8 cellular contexts compared by ENCODE assay signal in genomic region chr12:70367268-70368141, GRCh38. TPM values are rescaled to one million over a fixed set of nuclear protein-coding genes. Genes with fewer than 3 reads are reported as not detected.
A peak's percentile ranks its signal among the peaks of the same experiment; 100 is the strongest.
DNase-seq lines count a peak whose midpoint lies in the region; ATAC-seq, FAIRE-seq and TF ChIP-seq lines count a peak whose summit lies in the region.

No MANE protein-coding gene starts in this region.

- TF ChIP-seq CTCF in A549 (IDR thresholded peaks at IDR 0.05): no peak
- TF ChIP-seq CTCF in astrocyte of the cerebellum (IDR thresholded peaks at IDR 0.05; ENCODE audit: low read depth, low read length, missing control alignments): no peak

- CTCF ChIA-PET in A549 (lab: Yijun Ruan, JAX): no interaction called here

- TF ChIP-seq EP300 in A549 (IDR thresholded peaks at IDR 0.05): no peak

- FAIRE-seq in A549 (lab: Jason Lieb, UNC): no peak
- no peak for FAIRE-seq in GM12891 (lab: Jason Lieb, UNC)

- H3K27ac ChIP-seq in A549 (no peak overlapping the region), layer of hippocampus (ENCODE audit: low read depth, low read length) (peak overlapping the region; percentile 81), substantia nigra (ENCODE audit: low read depth, low read length, poor library complexity, severe bottlenecking) (peak overlapping the region; percentile 84)

- in situ Hi-C loops in astrocyte of the cerebellum (cut with HindIII; ENCODE audit: low sequenced_read_pairs): loop anchor here (25.0 kb wide), 1 partner anchor 480 kb away; no protein-coding TSS in a partner anchor

- TF ChIP-seq POLR2A in A549 (IDR thresholded peaks at IDR 0.05; ENCODE audit: low read length): no peak
- TF ChIP-seq POLR2A in GM12891 (IDR thresholded peaks at IDR 0.05; ENCODE audit: low read depth, low read length): no peak

- no peak for TF ChIP-seq RAD21 in A549 (conservative IDR thresholded peaks at IDR 0.05 in 1 of 2, IDR thresholded peaks at IDR 0.05 in 1 of 2)

- WGBS in A549 (ENCODE audit: missing lambda C conversion rate): 59% methylated on average over 16 of the region's 19 CpGs

- H3K36me3 ChIP-seq in H7 (replicated peaks; ENCODE audit: control insufficient read depth, insufficient read depth, low read length): no peaks in the 10 kb centered on the region

- DNase-seq in A549 (ENCODE audit: low read depth in 1 of 2, low spot score in 1 of 2) (no peak), H7 (peak; percentile 41), astrocyte of the cerebellum (ENCODE audit: low read depth) (no peak), substantia nigra (lab: John Stamatoyannopoulos, UW) (peak in 11 of 49 donors; percentile 13 to 68 (median 20)), activated gamma-delta T cell treated with Interleukin-2 at 50 U/mL for 16 hours (no peak), RPMI8226 (no peak), GM12891 (ENCODE audit: insufficient read length, low spot score) (no peak)

- no peaks in the 10 kb centered on the region for H3K9me3 ChIP-seq in A549

- H3K4me2 ChIP-seq in A549: peak overlapping the region; percentile 100

- POLR2A ChIA-PET in A549 (lab: Yijun Ruan, JAX): no interaction called here

- H3K4me3 ChIP-seq in A549 (peak overlapping the region; percentile 79; the same call in 2 of the 3 replicates), H7 (ENCODE audit: insufficient read depth, low read depth, low read length) (peak overlapping the region; percentile 89), astrocyte of the cerebellum (ENCODE audit: low read depth, low read length) (peak overlapping the region; percentile 64)

- no peak for ATAC-seq in A549

- peaks cover 12% of the 10 kb centered on the region; the same call in 2 of the 3 replicates for H3K4me1 ChIP-seq in A549

- H3K27me3 ChIP-seq in H7 (ENCODE audit: control insufficient read depth, insufficient read depth, low read length) (no peaks in the 10 kb centered on the region), layer of hippocampus (ENCODE audit: control insufficient read depth, insufficient read depth, low read length) (no peaks in the 10 kb centered on the region)

TF ChIP-seq in A549, 52 proteins besides CTCF, POLR2A, EP300 and RAD21 (continues in another document):
- TF ChIP-seq, protein P1, sequence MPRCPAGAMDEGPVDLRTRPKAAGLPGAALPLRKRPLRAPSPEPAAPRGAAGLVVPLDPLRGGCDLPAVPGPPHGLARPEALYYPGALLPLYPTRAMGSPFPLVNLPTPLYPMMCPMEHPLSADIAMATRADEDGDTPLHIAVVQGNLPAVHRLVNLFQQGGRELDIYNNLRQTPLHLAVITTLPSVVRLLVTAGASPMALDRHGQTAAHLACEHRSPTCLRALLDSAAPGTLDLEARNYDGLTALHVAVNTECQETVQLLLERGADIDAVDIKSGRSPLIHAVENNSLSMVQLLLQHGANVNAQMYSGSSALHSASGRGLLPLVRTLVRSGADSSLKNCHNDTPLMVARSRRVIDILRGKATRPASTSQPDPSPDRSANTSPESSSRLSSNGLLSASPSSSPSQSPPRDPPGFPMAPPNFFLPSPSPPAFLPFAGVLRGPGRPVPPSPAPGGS (IDR thresholded peaks at IDR 0.05): no peak
- TF ChIP-seq CHD2 (IDR thresholded peaks at IDR 0.05; ENCODE audit: low read length, partially characterized antibody) (no peak), EHF (CRISPR knock-in tag; IDR thresholded peaks at IDR 0.05) (no peak), RARB (CRISPR knock-in tag; IDR thresholded peaks at IDR 0.05) (no peak), FOSB (CRISPR knock-in tag; IDR thresholded peaks at IDR 0.05) (no peak), USF2 (IDR thresholded peaks at IDR 0.05) (no peak), KDM5A (IDR thresholded peaks at IDR 0.05) (no peak), RNF2 (IDR thresholded peaks at IDR 0.05; ENCODE audit: borderline replicate concordance, low read depth) (no peak), PHF8 (IDR thresholded peaks at IDR 0.05; ENCODE audit: borderline replicate concordance, low read depth) (no peak), RFX5 (IDR thresholded peaks at IDR 0.05) (no peak), HEYL (CRISPR knock-in tag; IDR thresholded peaks at IDR 0.05) (no peak)
- TF ChIP-seq, protein P2, sequence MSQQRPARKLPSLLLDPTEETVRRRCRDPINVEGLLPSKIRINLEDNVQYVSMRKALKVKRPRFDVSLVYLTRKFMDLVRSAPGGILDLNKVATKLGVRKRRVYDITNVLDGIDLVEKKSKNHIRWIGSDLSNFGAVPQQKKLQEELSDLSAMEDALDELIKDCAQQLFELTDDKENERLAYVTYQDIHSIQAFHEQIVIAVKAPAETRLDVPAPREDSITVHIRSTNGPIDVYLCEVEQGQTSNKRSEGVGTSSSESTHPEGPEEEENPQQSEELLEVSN (IDR thresholded peaks at IDR 0.05; ENCODE audit: borderline replicate concordance, low read depth): no peak
- TF ChIP-seq, protein P3, sequence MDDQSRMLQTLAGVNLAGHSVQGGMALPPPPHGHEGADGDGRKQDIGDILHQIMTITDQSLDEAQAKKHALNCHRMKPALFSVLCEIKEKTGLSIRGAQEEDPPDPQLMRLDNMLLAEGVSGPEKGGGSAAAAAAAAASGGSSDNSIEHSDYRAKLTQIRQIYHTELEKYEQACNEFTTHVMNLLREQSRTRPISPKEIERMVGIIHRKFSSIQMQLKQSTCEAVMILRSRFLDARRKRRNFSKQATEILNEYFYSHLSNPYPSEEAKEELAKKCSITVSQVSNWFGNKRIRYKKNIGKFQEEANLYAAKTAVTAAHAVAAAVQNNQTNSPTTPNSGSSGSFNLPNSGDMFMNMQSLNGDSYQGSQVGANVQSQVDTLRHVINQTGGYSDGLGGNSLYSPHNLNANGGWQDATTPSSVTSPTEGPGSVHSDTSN (IDR thresholded peaks at IDR 0.05): no peak

TF ChIP-seq in GM12891, 5 proteins besides CTCF, POLR2A, EP300 and RAD21:
- TF ChIP-seq PAX5 (IDR thresholded peaks at IDR 0.05; ENCODE audit: insufficient read depth, low read length, severe bottlenecking): no peak
- no peak for TF ChIP-seq POLR2AphosphoS5 (IDR thresholded peaks at IDR 0.05; ENCODE audit: low read depth, low read length)
- TF ChIP-seq POU2F2 (IDR thresholded peaks at IDR 0.05; ENCODE audit: low read depth, low read length): no peak
- TF ChIP-seq SPI1 (IDR thresholded peaks at IDR 0.05; ENCODE audit: low read depth, low read length): no peak
- no peak for TF ChIP-seq TAF1 (IDR thresholded peaks at IDR 0.05; ENCODE audit: low read depth, low read length)
TF ChIP-seq in GM12891: peak in this region for 0.

RNA-seq across cellular contexts. Expression of gene KCNMB4, which starts 1.4 kb away (rescaled TPM):
- polyA plus RNA-seq in A549 (2011; rRNA removed) (0.13 TPM in 2 replicates), A549 (2017; fragmentation: RNase III; extraction: RNeasy Plus Mini Kit Qiagen cat#74134 plus additional on column Dnase treatment) (0.04 to 0.08 TPM (median 0.08 TPM) in 3 replicates)
- polyA plus RNA-seq in A549 (2012; cell fraction: cytosol; rRNA removed): 0.04 and 0.05 TPM in 2 replicates
- 0.02 and 0.06 TPM in 2 replicates for polyA plus RNA-seq in A549 (2012; cell fraction: nucleus; rRNA removed)
- 0.08 and 0.10 TPM in 2 replicates for polyA minus RNA-seq in A549 (2011; rRNA and poly(A)+ RNA removed)
- 22.2 and 24.0 TPM in 2 replicates for total RNA-seq in H7 (2014; rRNA removed; shearing (Covaris generic))
- polyA plus RNA-seq in GM12891 (2012; ENCODE audit: low read depth, missing spikeins): 0.31 TPM

Comparison
In these comparisons a context has a peak if more than half of its experiments do, and no peak if none do; other contexts are left out.
1. H3K27ac ChIP-seq: peak in layer of hippocampus (single experiment) and substantia nigra (single experiment); none in A549 (0 of 2).
2. Peak in every context shown above with its lines, with median percentiles within 50 percentile points of each other: H3K4me3 ChIP-seq.